In the genomic region with DNA sequence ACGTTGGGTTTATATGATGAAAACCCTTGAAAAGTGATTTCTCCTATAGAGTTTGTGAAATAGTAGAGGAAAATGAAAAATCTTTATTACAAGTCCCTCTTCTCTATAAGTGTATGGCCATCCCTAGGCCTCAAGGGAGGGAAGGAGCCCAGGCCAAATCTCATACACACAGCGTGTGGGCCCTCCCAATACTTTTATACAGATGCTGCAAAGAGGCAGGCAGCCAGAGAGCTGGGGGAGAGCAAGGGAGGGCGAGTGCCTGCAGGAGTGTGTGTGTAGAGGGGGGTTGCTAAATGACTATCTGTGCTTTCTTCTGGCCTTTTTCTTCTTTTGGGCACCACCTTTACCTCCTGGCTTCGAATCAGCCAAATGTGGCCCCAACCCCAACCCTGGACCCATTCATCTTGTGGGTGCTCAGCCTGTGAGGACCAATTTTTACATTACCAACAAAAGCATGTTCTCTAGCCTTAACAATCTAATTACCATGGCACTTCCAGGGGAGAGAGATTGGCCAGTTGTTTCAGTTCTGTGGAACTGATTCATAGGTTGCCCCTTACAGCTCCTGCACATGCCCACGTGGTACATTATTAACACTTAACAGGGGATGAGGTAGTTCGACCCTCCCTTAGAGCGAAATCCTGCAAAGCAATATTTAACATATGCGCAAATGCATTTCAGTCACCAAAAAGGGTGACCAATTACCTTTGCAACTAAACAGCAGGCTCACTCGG, we compare ENCODE assay signal across 30 cellular contexts. TPM values are rescaled to one million over a fixed set of nuclear protein-coding genes. Genes with fewer than 3 reads are reported as not detected.
DNase-seq lines count a peak whose midpoint lies in the region; ATAC-seq and TF ChIP-seq lines count a peak whose summit lies in the region.
"Had no signal": no experiment of that assay in that cellular context is flagged by ENCODE, and none has a peak within 500 bp of the region (broad histone marks: within the 10 kb centered on the region; RNA-seq: fewer than 3 reads in every experiment).

No MANE protein-coding gene starts in this region.

- H3K9me3 ChIP-seq in cardiac muscle cell (ENCODE audit: low read depth), result no peaks in the 10 kb centered on the region
- H3K9me3 ChIP-seq in endodermal cell (ENCODE audit: control insufficient read depth, low read length), result no peaks in the 10 kb centered on the region
- H3K9me3 ChIP-seq: left lung, ovary had no signal

- WGBS in endodermal cell (ENCODE audit: insufficient coverage in 1 of 2, insufficient read length in 1 of 2), 2 experiments, result 14 to 43% methylated on average over 4 to 7 of the region's 9 CpGs

- H3K36me3 Mint-ChIP-seq in endodermal cell (ENCODE audit: low read depth) (peaks cover 1% of the 10 kb centered on the region), mesothelial cell of epicardium (no peaks in the 10 kb centered on the region), type B pancreatic cell (peaks cover 7% of the 10 kb centered on the region)

- H3K9ac ChIP-seq in endodermal cell (ENCODE audit: extremely low read depth, low read length, poor library complexity, severe bottlenecking), result no peak overlapping the region

- in situ Hi-C loops in G401 (cut with HindIII; ENCODE audit: low sequenced_read_pairs), result no loop called here

- H3K27ac ChIP-seq in cardiac muscle cell (no peak overlapping the region), endodermal cell (ENCODE audit: low read depth, low read length) (no peak overlapping the region)
- H3K27ac ChIP-seq: brain microvascular endothelial cell, C4-2B, dorsolateral prefrontal cortex, left lung, ovary, VCaP had no signal

- H3K4me1 Mint-ChIP-seq in endodermal cell (peaks cover 68% of the 10 kb centered on the region), mesothelial cell of epicardium (peaks cover 78% of the 10 kb centered on the region), type B pancreatic cell (ENCODE audit: unreplicated experiment) (peaks cover 60% of the 10 kb centered on the region)
- H3K4me1 Mint-ChIP-seq: activated T-helper 17 cell treated with anti-CD3 and anti-CD28 coated beads, Interleukin-2, amount 50 U/mL, for 72 hours had no signal

- TF ChIP-seq CTCF in cardiac muscle cell (IDR thresholded peaks at IDR 0.05; ENCODE audit: low read depth, low read length), result no peak
- no peak for TF ChIP-seq CTCF in endodermal cell (conservative IDR thresholded peaks at IDR 0.05)
- no peak for TF ChIP-seq CTCF in mesothelial cell of epicardium (IDR thresholded peaks at IDR 0.05; ENCODE audit: unreplicated experiment)
- TF ChIP-seq CTCF in type B pancreatic cell (conservative IDR thresholded peaks at IDR 0.05), result no peak

- DNase-seq in cardiac muscle cell (ENCODE audit: low read depth in 1 of 2, low spot score in 1 of 2) (no peak), Right ventricle myocardium superior (no peak), endodermal cell (no peak), mesothelial cell of epicardium (ENCODE audit: low spot score in 2 of 2, unreplicated experiment in 2 of 2) (no peak), type B pancreatic cell (ENCODE audit: extremely low spot score, unreplicated experiment) (no peak), NCI-H2227 treated with DMSO at 0.1 percent for 48 hours (lab: John Stamatoyannopoulos, UW) (no peak), SK-N-DZ (ENCODE audit: low spot score) (no peak), G401 (ENCODE audit: low spot score) (no peak)
- DNase-seq: 8988T; activated CD4-positive, alpha-beta T cell treated with anti-CD3 and anti-CD28 coated beads for 4 hours; activated naive CD4-positive, alpha-beta T cell treated with anti-CD3 and anti-CD28 coated beads, Interleukin-2, amount 50 U/mL, for 16 hours; amniotic stem cell; brain microvascular endothelial cell; dorsolateral prefrontal cortex; HFFc6; KG1; NCI-H1092 treated with DMSO at 0.1 percent for 48 hours; NCI-H187; NCI-H2171 treated with DMSO at 0.1 percent for 48 hours; NCI-H526; SHP77 treated with DMSO at 0.1 percent for 48 hours; SW 1271; T1000 had no signal

- H3K27me3 Mint-ChIP-seq in endodermal cell (ENCODE audit: insufficient read depth) (peaks cover 27% of the 10 kb centered on the region), mesothelial cell of epicardium (ENCODE audit: low read depth) (no peaks in the 10 kb centered on the region), type B pancreatic cell (peaks cover 33% of the 10 kb centered on the region)

- H3K4me3 Mint-ChIP-seq in endodermal cell (peak overlapping the region; percentile 72), mesothelial cell of epicardium (peak overlapping the region; percentile 95), type B pancreatic cell (peak overlapping the region; percentile 96)
- H3K4me3 Mint-ChIP-seq: activated T-helper 17 cell treated with anti-CD3 and anti-CD28 coated beads, Interleukin-2, amount 50 U/mL, for 72 hours; HFFc6 had no signal

- intact Hi-C loops in Right ventricle myocardium superior (cut with DNase I), result no loop called here

- H3K9me3 Mint-ChIP-seq in endodermal cell, result no peaks in the 10 kb centered on the region
- no peaks in the 10 kb centered on the region for H3K9me3 Mint-ChIP-seq in mesothelial cell of epicardium
- no peaks in the 10 kb centered on the region for H3K9me3 Mint-ChIP-seq in type B pancreatic cell
- H3K9me3 Mint-ChIP-seq: activated T-helper 17 cell treated with anti-CD3 and anti-CD28 coated beads, Interleukin-2, amount 50 U/mL, for 72 hours had no signal

- ATAC-seq in Right ventricle myocardium superior (ENCODE audit: poor library complexity), result no peak
- ATAC-seq: activated T-helper 17 cell treated with anti-CD3 and anti-CD28 coated beads, Interleukin-2, amount 50 U/mL, for 72 hours; left lung; Panc1 had no signal

- H3K27ac Mint-ChIP-seq in endodermal cell (no peak overlapping the region), mesothelial cell of epicardium (peak overlapping the region; percentile 82), type B pancreatic cell (peak overlapping the region; percentile 79)
- H3K27ac Mint-ChIP-seq: activated T-helper 17 cell treated with anti-CD3 and anti-CD28 coated beads, Interleukin-2, amount 50 U/mL, for 72 hours; HFFc6 had no signal

- H3K36me3 ChIP-seq in cardiac muscle cell (no peaks in the 10 kb centered on the region), endodermal cell (ENCODE audit: control insufficient read depth, insufficient read depth, low read length) (no peaks in the 10 kb centered on the region)
- H3K36me3 ChIP-seq: brain microvascular endothelial cell, left lung, ovary had no signal

- H3K4me1 ChIP-seq in cardiac muscle cell (ENCODE audit: low read depth) (peaks cover 14% of the 10 kb centered on the region), endodermal cell (ENCODE audit: control insufficient read depth, insufficient read depth, low read length) (no peaks in the 10 kb centered on the region)

- H3K27me3 ChIP-seq in cardiac muscle cell (peaks cover 7% of the 10 kb centered on the region), endodermal cell (ENCODE audit: control insufficient read depth, insufficient read depth, low read length, poor library complexity, severe bottlenecking) (peaks cover 27% of the 10 kb centered on the region)
- H3K27me3 ChIP-seq: ovary had no signal

- H3K4me3 ChIP-seq in cardiac muscle cell (peak overlapping the region; percentile 45), endodermal cell (ENCODE audit: low read length) (peak overlapping the region; percentile 75)
- H3K4me3 ChIP-seq: left lung, ovary had no signal

RNA-seq across cellular contexts. Expression of a gene that starts 2.0 kb away (rescaled TPM):
- total RNA-seq in cardiac muscle cell, result 171 and 219 TPM in 2 replicates
- 275 and 323 TPM in 2 replicates for polyA plus RNA-seq in cardiac muscle cell
- 6.7 TPM for total RNA-seq in Right ventricle myocardium superior
- 100 to 1,000 TPM in 1 of 2 donors, 10 to 100 TPM in 1; 39.5 to 125 TPM for total RNA-seq in endodermal cell
- polyA plus RNA-seq in endodermal cell (2013, experiment 1 of 2), result 138 TPM
- 116 TPM for polyA plus RNA-seq in endodermal cell (2013, experiment 2 of 2)
- 837 to 864 TPM (median 859 TPM) in 3 replicates for total RNA-seq in mesothelial cell of epicardium
- 192 and 628 TPM in 2 replicates for total RNA-seq in type B pancreatic cell (ENCODE audit: low replicate concordance)
- polyA plus RNA-seq in SK-N-DZ (2014; cell fraction: cytosol; rRNA removed), result not detected in 2 replicates
- polyA plus RNA-seq in SK-N-DZ (2014; cell fraction: nucleus; rRNA removed), result not detected in 2 replicates
- total RNA-seq in G401 (2014; rRNA removed; shearing (Covaris generic)), result 730 and 743 TPM in 2 replicates
- total RNA-seq: endothelial cell of umbilical vein, HFFc6 had no signal
- polyA plus RNA-seq: endothelial cell of umbilical vein had no signal
